In genomic region chr22:43127166-43127908, GRCh38 we compare ENCODE assay signal across 12 cellular contexts. TPM values are rescaled to one million over a fixed set of nuclear protein-coding genes. Genes with fewer than 3 reads are reported as not detected.
DNase-seq lines count a peak whose midpoint lies in the region; ATAC-seq and TF ChIP-seq lines count a peak whose summit lies in the region.
"Had no signal": no experiment of that assay in that cellular context is flagged by ENCODE, and none has a peak within 500 bp of the region (broad histone marks: within the 10 kb centered on the region; RNA-seq: fewer than 3 reads in every experiment).

No MANE protein-coding gene starts in this region.

- peak; percentile 22 for TF ChIP-seq POLR2A in prostate gland (IDR thresholded peaks at IDR 0.05)

- H3K9me3 ChIP-seq in colonic mucosa (no peaks in the 10 kb centered on the region), prostate gland (no peaks in the 10 kb centered on the region), WERI-Rb-1 (ENCODE audit: severe bottlenecking) (no peaks in the 10 kb centered on the region)

- ATAC-seq in GM18870 (IDR thresholded peaks at IDR 0.05; ENCODE audit: unreplicated experiment), result no peak
- ATAC-seq: activated T-cell treated with anti-CD3 and anti-CD28 coated beads, Interleukin-2, amount 50 U/mL, for 72 hours; WTC11 had no signal

- peaks cover 10% of the 10 kb centered on the region for H3K4me1 ChIP-seq in colonic mucosa
- H3K4me1 ChIP-seq in prostate gland (replicated peaks), result no peaks in the 10 kb centered on the region

- H3K27ac ChIP-seq in colonic mucosa, result peak overlapping the region; percentile 82
- H3K27ac ChIP-seq in prostate gland, result peak overlapping the region in 1 of 2 donors; percentile 25
- no peak overlapping the region for H3K27ac ChIP-seq in WERI-Rb-1

- no peak for TF ChIP-seq CTCF in colonic mucosa (IDR thresholded peaks at IDR 0.05)
- TF ChIP-seq CTCF in prostate gland (IDR thresholded peaks at IDR 0.05), result no peak
- TF ChIP-seq CTCF in WERI-Rb-1 (IDR thresholded peaks at IDR 0.05; ENCODE audit: low read depth, low read length), result no peak

- H3K36me3 ChIP-seq in colonic mucosa, result no peaks in the 10 kb centered on the region
- no peaks in the 10 kb centered on the region for H3K36me3 ChIP-seq in prostate gland
- peaks cover 15% of the 10 kb centered on the region for H3K36me3 ChIP-seq in WERI-Rb-1

- DNase-seq in colonic mucosa (peak; percentile 92), prostate gland (ENCODE audit: low spot score) (no peak), WERI-Rb-1 (no peak), NCI-H524 treated with DMSO at 0.1 percent for 48 hours (lab: John Stamatoyannopoulos, UW) (no peak)
- DNase-seq: activated T-cell treated with anti-CD3 and anti-CD28 coated beads, Interleukin-2, amount 50 U/mL, for 72 hours; CD8-positive, alpha-beta memory T cell; GOT3; NCI-H1092 treated with DMSO at 0.1 percent for 48 hours; stimulated activated CD4-positive, alpha-beta T cell treated with anti-CD3 and anti-CD28 coated beads, Interleukin-4, amount 100 ng/mL, for 4 hours had no signal

- 78% methylated on average over 17 of the region's 17 CpGs for WGBS in prostate gland

- intact Hi-C loops in colonic mucosa (cut with DNase I) (no loop called here), prostate gland (cut with DNase I) (no loop called here)

- no peaks in the 10 kb centered on the region for H3K27me3 ChIP-seq in colonic mucosa
- no peaks in the 10 kb centered on the region for H3K27me3 ChIP-seq in prostate gland (replicated peaks; ENCODE audit: insufficient read depth)
- no peaks in the 10 kb centered on the region for H3K27me3 ChIP-seq in WERI-Rb-1 (ENCODE audit: insufficient read depth, low read depth, severe bottlenecking)

- TF ChIP-seq RAD21 in Ishikawa (IDR thresholded peaks at IDR 0.05; ENCODE audit: low read depth), result no peak

- H3K9ac ChIP-seq in colonic mucosa (ENCODE audit: low read depth in 2 of 2, low read length in 2 of 2), result peak overlapping the region; percentile 51 to 75

- no peak for TF ChIP-seq EP300 in Ishikawa (IDR thresholded peaks at IDR 0.05; ENCODE audit: borderline replicate concordance)

- H3K4me3 ChIP-seq in colonic mucosa, result peak overlapping the region; percentile 33
- no peak overlapping the region for H3K4me3 ChIP-seq in prostate gland
- H3K4me3 ChIP-seq in WERI-Rb-1 (ENCODE audit: low read depth, low read length), result no peak overlapping the region

TF ChIP-seq in Ishikawa, 13 proteins besides CTCF, POLR2A, EP300 and RAD21:
- TF ChIP-seq ZBTB7A (IDR thresholded peaks at IDR 0.05; ENCODE audit: low read depth) (peak; percentile 69; the same call in 1 of the 2 replicates), CREB1 (IDR thresholded peaks at IDR 0.05; ENCODE audit: low read depth) (no peak), TCF12 (IDR thresholded peaks at IDR 0.05; ENCODE audit: low read depth) (no peak), REST (IDR thresholded peaks at IDR 0.05; ENCODE audit: low read depth) (no peak), YY1 (IDR thresholded peaks at IDR 0.05; ENCODE audit: low read depth) (no peak)

RNA-seq across cellular contexts. Expression of gene MCAT, which starts 15.9 kb away (rescaled TPM):
- total RNA-seq in colonic mucosa, result 10 to 100 TPM; 17.9 to 35.1 TPM
- 10 to 100 TPM; 39.1 to 39.9 TPM for total RNA-seq in prostate gland

RNA-seq across cellular contexts. Expression of gene BIK, which starts 16.8 kb away (rescaled TPM):
- total RNA-seq in colonic mucosa (10 to 100 TPM; 29.5 to 31.4 TPM), prostate gland (10 to 100 TPM; 22.1 to 68.4 TPM)

RNA-seq across cellular contexts. Expression of gene TSPO, which starts 24.0 kb away (rescaled TPM):
- 100 to 1,000 TPM; 266 to 426 TPM for total RNA-seq in colonic mucosa
- total RNA-seq in prostate gland, result 100 to 1,000 TPM; 238 to 575 TPM

RNA-seq across cellular contexts. Expression of gene TTLL1, which starts 38.1 kb away (rescaled TPM):
- total RNA-seq in colonic mucosa, result 1 to 10 TPM; 1.9 to 3.3 TPM
- 10 to 100 TPM in 1 of 2 donors, 1 to 10 TPM in 1; 8.8 to 22.3 TPM for total RNA-seq in prostate gland

RNA-seq across cellular contexts. Expression of gene TTLL12, which starts 59.6 kb away (rescaled TPM):
- total RNA-seq in colonic mucosa, result 100 to 1,000 TPM in 1 of 2 donors, 10 to 100 TPM in 1; 89.3 to 147 TPM
- total RNA-seq in prostate gland, result 100 to 1,000 TPM in 1 of 2 donors, 10 to 100 TPM in 1; 62.5 to 118 TPM
